ENCODE assay signal across 25 cellular contexts in the genomic region with DNA sequence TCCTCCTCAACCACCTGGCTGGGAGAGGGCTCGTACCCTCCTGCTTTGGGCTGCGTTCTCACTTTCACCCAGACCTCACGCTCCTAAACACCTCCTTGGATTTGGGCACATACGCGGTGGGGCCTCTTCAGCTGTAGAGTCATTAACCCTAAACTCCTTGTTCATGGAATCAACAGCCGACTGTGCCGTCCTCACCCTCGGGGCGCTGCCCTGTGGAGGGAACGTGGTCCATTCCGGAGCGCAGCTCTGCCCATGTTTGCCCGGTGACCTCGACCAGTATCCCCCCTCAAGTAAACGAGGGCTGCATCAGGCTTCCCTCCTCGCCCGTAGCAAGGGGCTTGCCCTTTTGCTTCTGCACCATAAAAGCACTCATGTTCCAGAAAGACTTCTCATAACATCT.
A peak's percentile ranks its signal among the peaks of the same experiment; 100 is the strongest.
DNase-seq lines count a peak whose midpoint lies in the region; ATAC-seq, FAIRE-seq and TF ChIP-seq lines count a peak whose summit lies in the region.
"Had no signal": no experiment of that assay in that cellular context is flagged by ENCODE, and none has a peak within 500 bp of the region (broad histone marks: within the 10 kb centered on the region; RNA-seq: fewer than 3 reads in every experiment).

No MANE protein-coding gene starts in this region.

- H3K9ac ChIP-seq in kidney (ENCODE audit: low read length in 2 of 2): no peak overlapping the region
- H3K9ac ChIP-seq: BLaER1 treated with 17β-estradiol and CSF1 and Interleukin-3, amounts not matched to agents 10 nM and 100 nM had no signal

- intact Hi-C loops in dorsolateral prefrontal cortex (cut with DNase I): loop anchor here in 1 of 2 donors (5.0 kb wide), 1 partner anchor 383 kb away; no protein-coding TSS in a partner anchor
- intact Hi-C loops in kidney (cut with DNase I): no loop called here

- H3K4me1 ChIP-seq in kidney (ENCODE audit: control insufficient read depth in 1 of 2, insufficient read depth in 1 of 2, low read depth in 1 of 2, low read length in 2 of 2): no peaks in the 10 kb centered on the region
- H3K4me1 ChIP-seq: A549; BE2C; BLaER1 treated with 17β-estradiol and CSF1 and Interleukin-3, amounts not matched to agents 10 nM and 100 nM had no signal

- DNase-seq in dorsolateral prefrontal cortex: no peak
- DNase-seq in kidney: no peak
- DNase-seq in left lobe of liver (ENCODE audit: low spot score): no peak
- DNase-seq: 8988T; ACHN; AML-193; BE2C; CD4-positive, alpha-beta T cell; CD8-positive, alpha-beta memory T cell; DMS 273 treated with DMSO at 0.1 percent for 48 hours; DMS79; EL; GDM1; HFFc6 had no signal

- H3K27ac ChIP-seq in angular gyrus (ENCODE audit: low read depth, low read length) (peak overlapping the region; percentile 87), dorsolateral prefrontal cortex (peak overlapping the region in 58 of 59 donors; percentile 54 to 100 (median 98)), layer of hippocampus (ENCODE audit: low read depth, low read length) (peak overlapping the region; percentile 95), temporal lobe (ENCODE audit: low read depth, low read length) (peak overlapping the region; percentile 99), kidney (ENCODE audit: low read depth in 2 of 2, low read length in 2 of 2) (no peak overlapping the region)
- H3K27ac ChIP-seq: A549; BLaER1 treated with 17β-estradiol and CSF1 and Interleukin-3, amounts not matched to agents 10 nM and 100 nM had no signal

- TF ChIP-seq CTCF in dorsolateral prefrontal cortex (IDR thresholded peaks at IDR 0.05 in 54 of 56, conservative IDR thresholded peaks at IDR 0.05 in 2 of 56; ENCODE audit: low read depth in 1 of 56, partially characterized antibody in 56 of 56) (no peak), kidney (IDR thresholded peaks at IDR 0.05; ENCODE audit: borderline replicate concordance, extremely low read depth, insufficient read depth) (no peak)

- ATAC-seq in left lobe of liver (no peak), HG03139 (IDR thresholded peaks at IDR 0.05; ENCODE audit: unreplicated experiment) (no peak)
- ATAC-seq: A549, GM12878, GM23338 had no signal

- H3K4me3 ChIP-seq in dorsolateral prefrontal cortex (no peak overlapping the region), kidney (ENCODE audit: low read length in 2 of 2) (no peak overlapping the region)
- H3K4me3 ChIP-seq: A549; BLaER1 treated with 17β-estradiol and CSF1 and Interleukin-3, amounts not matched to agents 10 nM and 100 nM; GM12878; GM23338; HAP-1 had no signal

- no peaks in the 10 kb centered on the region for H3K9me3 ChIP-seq in kidney (ENCODE audit: control insufficient read depth in 1 of 2, low read length in 2 of 2)
- H3K9me3 ChIP-seq: A549; BE2C; BLaER1 treated with 17β-estradiol and CSF1 and Interleukin-3, amounts not matched to agents 10 nM and 100 nM; HAP-1 had no signal

- H3K27me3 ChIP-seq in dorsolateral prefrontal cortex: no peaks in the 10 kb centered on the region
- no peaks in the 10 kb centered on the region for H3K27me3 ChIP-seq in layer of hippocampus (ENCODE audit: control insufficient read depth, insufficient read depth, low read length)
- H3K27me3 ChIP-seq: BE2C; BLaER1 treated with 17β-estradiol and CSF1 and Interleukin-3, amounts not matched to agents 10 nM and 100 nM had no signal

- H3K36me3 ChIP-seq in kidney (ENCODE audit: control insufficient read depth in 1 of 2, insufficient read depth in 2 of 2, low read length in 2 of 2): no peaks in the 10 kb centered on the region
- H3K36me3 ChIP-seq: BE2C; BLaER1 treated with 17β-estradiol and CSF1 and Interleukin-3, amounts not matched to agents 10 nM and 100 nM; HAP-1 had no signal

- no peak for FAIRE-seq in kidney (lab: Jason Lieb, UNC)
- FAIRE-seq: A549, D721Med, GM12878, H54 had no signal

Comparison
In these comparisons a context has a peak if more than half of its experiments do, and no peak if none do; other contexts are left out.
1. H3K27ac ChIP-seq: peak in angular gyrus (single experiment), dorsolateral prefrontal cortex (58 of 59), layer of hippocampus (single experiment) and temporal lobe (single experiment); none in kidney (0 of 2).